12 cellular contexts compared by ENCODE assay signal in the genomic region with DNA sequence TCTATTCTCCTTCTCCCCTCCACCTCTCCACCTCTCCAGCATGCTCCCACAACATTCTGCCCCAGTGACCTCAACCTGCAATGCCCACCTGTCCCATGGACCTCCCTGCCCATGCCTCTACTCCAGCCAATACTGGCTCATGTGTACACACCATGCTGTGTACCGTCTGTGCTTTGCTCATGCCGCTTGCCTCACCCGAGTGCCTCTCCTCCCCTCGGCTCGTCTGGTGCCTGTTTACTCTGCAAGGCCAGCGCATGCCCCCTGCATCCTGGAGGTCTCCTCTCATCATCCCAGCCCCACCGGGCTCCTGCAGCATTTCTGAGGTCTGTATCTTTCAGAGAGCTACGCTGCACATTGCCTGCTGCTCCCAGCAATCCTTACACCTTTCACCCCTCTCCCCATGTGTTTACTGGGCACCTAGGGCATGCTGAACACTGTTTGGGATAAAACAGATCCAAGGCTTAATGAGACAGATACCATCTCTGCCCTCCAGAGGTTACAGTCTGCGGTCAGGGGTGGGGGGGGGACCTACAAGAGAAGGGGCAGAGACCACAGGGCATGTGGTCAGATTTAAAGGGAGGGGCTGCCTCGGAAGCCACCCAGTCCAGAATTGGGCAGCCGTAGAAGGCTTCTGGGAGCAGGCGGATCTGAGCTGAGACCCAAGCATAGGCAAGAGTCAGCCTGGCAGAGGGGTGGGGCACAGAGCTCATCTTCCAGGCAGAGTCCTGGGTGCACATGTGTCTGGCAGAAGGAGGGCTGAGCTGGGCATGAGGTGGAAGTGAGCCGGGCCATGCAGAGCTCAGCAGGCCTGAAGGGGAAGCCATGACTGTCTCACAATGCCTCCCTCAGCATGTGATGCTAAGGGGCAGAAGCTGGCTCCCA. TPM values are rescaled to one million over a fixed set of nuclear protein-coding genes. Genes with fewer than 3 reads are reported as not detected.
DNase-seq lines count a peak whose midpoint lies in the region; ATAC-seq and TF ChIP-seq lines count a peak whose summit lies in the region.
"Had no signal": no experiment of that assay in that cellular context is flagged by ENCODE, and none has a peak within 500 bp of the region (broad histone marks: within the 10 kb centered on the region; RNA-seq: fewer than 3 reads in every experiment).

No MANE protein-coding gene starts in this region.

- TF ChIP-seq POLR2A in right lobe of liver (IDR thresholded peaks at IDR 0.05) = no peak

- TF ChIP-seq CTCF in right lobe of liver (IDR thresholded peaks at IDR 0.05) (no peak), A673 (conservative IDR thresholded peaks at IDR 0.05; ENCODE audit: low read depth, low read length) (no peak)

- H3K4me1 ChIP-seq in right lobe of liver (no peaks in the 10 kb centered on the region), A673 (ENCODE audit: insufficient read depth, low read length, poor library complexity, severe bottlenecking) (no peaks in the 10 kb centered on the region)
- H3K4me1 ChIP-seq: Peyer's patch had no signal

- ATAC-seq in activated naive CD8-positive, alpha-beta T cell treated with anti-CD3 and anti-CD28 coated beads, Interleukin-2, amount 10 ng/mL, durations not matched to agents 7 days and 5 days (ENCODE audit: low read depth) = no peak
- ATAC-seq in right lobe of liver (peak; percentile 50 to 73 (median 70)), GM18519 (IDR thresholded peaks at IDR 0.05; ENCODE audit: low FRiP score, unreplicated experiment) (no peak)
- ATAC-seq in activated CD4-positive, CD25-positive, alpha-beta regulatory T cell treated with anti-CD3 and anti-CD28 coated beads, Interleukin-2, amount 50 U/mL, for 24 hours = no peak

- H3K27me3 Mint-ChIP-seq in activated naive CD8-positive, alpha-beta T cell treated with anti-CD3 and anti-CD28 coated beads, Interleukin-2, amount 10 ng/mL, durations not matched to agents 7 days and 5 days = peaks cover 4% of the 10 kb centered on the region
- no peaks in the 10 kb centered on the region for H3K27me3 Mint-ChIP-seq in activated naive CD8-positive, alpha-beta T cell treated with anti-CD3 and anti-CD28 coated beads for 36 hours

- H3K4me3 Mint-ChIP-seq in activated naive CD8-positive, alpha-beta T cell treated with anti-CD3 and anti-CD28 coated beads, Interleukin-2, amount 10 ng/mL, durations not matched to agents 7 days and 5 days = no peak overlapping the region
- no peak overlapping the region for H3K4me3 Mint-ChIP-seq in activated naive CD8-positive, alpha-beta T cell treated with anti-CD3 and anti-CD28 coated beads for 36 hours
- H3K4me3 Mint-ChIP-seq: endodermal cell had no signal

- POLR2A ChIA-PET in activated naive CD8-positive, alpha-beta T cell treated with anti-CD3 and anti-CD28 coated beads, Interleukin-2, amount 10 ng/mL, durations not matched to agents 7 days and 5 days (lab: Charles Lee) = no interaction called here
- POLR2A ChIA-PET in A673 (lab: Charles Lee; ENCODE audit: low non-redundant PET) = no interaction called here

- BruUV-seq in A673 (replicated peaks; lab: Mats Ljungman, UMichigan) = no TSS peak

- H3K36me3 Mint-ChIP-seq in activated naive CD8-positive, alpha-beta T cell treated with anti-CD3 and anti-CD28 coated beads, Interleukin-2, amount 10 ng/mL, durations not matched to agents 7 days and 5 days = no peaks in the 10 kb centered on the region
- no peaks in the 10 kb centered on the region for H3K36me3 Mint-ChIP-seq in activated naive CD8-positive, alpha-beta T cell treated with anti-CD3 and anti-CD28 coated beads for 36 hours

- 41% methylated on average over 8 of the region's 13 CpGs for WGBS in right lobe of liver (ENCODE audit: insufficient coverage, low coverage, low lambda C conversion rate, missing lambda C conversion rate)

- H3K27me3 ChIP-seq in right lobe of liver = no peaks in the 10 kb centered on the region
- no peaks in the 10 kb centered on the region for H3K27me3 ChIP-seq in A673 (replicated peaks; ENCODE audit: insufficient read depth, low read depth, low read length, poor library complexity)
- H3K27me3 ChIP-seq: Peyer's patch had no signal

- peaks cover 23% of the 10 kb centered on the region for H3K4me1 Mint-ChIP-seq in activated naive CD8-positive, alpha-beta T cell treated with anti-CD3 and anti-CD28 coated beads, Interleukin-2, amount 10 ng/mL, durations not matched to agents 7 days and 5 days
- peaks cover 21% of the 10 kb centered on the region for H3K4me1 Mint-ChIP-seq in activated naive CD8-positive, alpha-beta T cell treated with anti-CD3 and anti-CD28 coated beads for 36 hours

- CTCF ChIA-PET in A673 (lab: Charles Lee) = no interaction called here

- no peaks in the 10 kb centered on the region for H3K9me3 Mint-ChIP-seq in activated naive CD8-positive, alpha-beta T cell treated with anti-CD3 and anti-CD28 coated beads, Interleukin-2, amount 10 ng/mL, durations not matched to agents 7 days and 5 days
- H3K9me3 Mint-ChIP-seq in activated naive CD8-positive, alpha-beta T cell treated with anti-CD3 and anti-CD28 coated beads for 36 hours = peaks cover 1% of the 10 kb centered on the region

- intact Hi-C loops in right lobe of liver (cut with DNase I) (no loop called here), A673 (cut with micrococcal nuclease; ENCODE audit: unreplicated experiment) (no loop called here)

- H3K27ac Mint-ChIP-seq in activated naive CD8-positive, alpha-beta T cell treated with anti-CD3 and anti-CD28 coated beads, Interleukin-2, amount 10 ng/mL, durations not matched to agents 7 days and 5 days = peak overlapping the region; percentile 14
- H3K27ac Mint-ChIP-seq in activated naive CD8-positive, alpha-beta T cell treated with anti-CD3 and anti-CD28 coated beads for 36 hours = no peak overlapping the region
- H3K27ac Mint-ChIP-seq: endodermal cell had no signal

- no peak overlapping the region for H3K4me3 ChIP-seq in right lobe of liver
- H3K4me3 ChIP-seq in A673 (ENCODE audit: low read depth, low read length, poor library complexity, severe bottlenecking) = no peak overlapping the region
- H3K4me3 ChIP-seq: Peyer's patch had no signal

- no peak for DNase-seq in activated naive CD8-positive, alpha-beta T cell treated with anti-CD3 and anti-CD28 coated beads, Interleukin-2, amount 10 ng/mL, durations not matched to agents 7 days and 5 days
- DNase-seq in activated naive CD8-positive, alpha-beta T cell treated with anti-CD3 and anti-CD28 coated beads for 36 hours = no peak
- DNase-seq in anterior cingulate cortex (lab: John Stamatoyannopoulos, UW) (peak in 35 of 58 donors; percentile 10 to 72 (median 31)), right lobe of liver (peak in 1 of 3 donors; percentile 46), A673 (ENCODE audit: low spot score) (no peak), NCI-H2081 treated with DMSO at 0.1 percent for 48 hours (lab: John Stamatoyannopoulos, UW) (no peak)
- DNase-seq: activated CD8-positive, alpha-beta memory T cell treated with anti-CD3 and anti-CD28 coated beads, Interleukin-2, amount 50 U/mL, for 48 hours; endodermal cell; NCI-H1930; Peyer's patch had no signal

- no peak overlapping the region for H3K27ac ChIP-seq in right lobe of liver
- no peak overlapping the region for H3K27ac ChIP-seq in A673 (ENCODE audit: low read depth, low read length, poor library complexity, severe bottlenecking)
- H3K27ac ChIP-seq: Peyer's patch had no signal

- H3K9me3 ChIP-seq in right lobe of liver = no peaks in the 10 kb centered on the region
- no peaks in the 10 kb centered on the region for H3K9me3 ChIP-seq in A673 (ENCODE audit: low read depth, low read length, poor library complexity, severe bottlenecking)
- H3K9me3 ChIP-seq: Peyer's patch had no signal

- H3K36me3 ChIP-seq in right lobe of liver (no peaks in the 10 kb centered on the region), A673 (ENCODE audit: insufficient read depth, low read length, poor library complexity, severe bottlenecking) (no peaks in the 10 kb centered on the region)
- H3K36me3 ChIP-seq: Peyer's patch had no signal

RNA-seq across cellular contexts. Expression of gene PSAP, which starts 29.6 kb away (rescaled TPM):
- total RNA-seq in activated naive CD8-positive, alpha-beta T cell treated with anti-CD3 and anti-CD28 coated beads, Interleukin-2, amount 10 ng/mL, durations not matched to agents 7 days and 5 days = 100 to 1,000 TPM; 171 to 175 TPM
- total RNA-seq in activated naive CD8-positive, alpha-beta T cell treated with anti-CD3 and anti-CD28 coated beads for 36 hours = 10 to 100 TPM; 93.1 to 97.0 TPM
- 100 to 1,000 TPM; 520 to 743 (median 570) TPM for total RNA-seq in right lobe of liver
- 429 and 431 TPM in 2 replicates for total RNA-seq in A673 (2021)

Comparison
In these comparisons a context has a peak if more than half of its experiments do, and no peak if none do; other contexts are left out.
1. ATAC-seq: peak in right lobe of liver (4 of 4); none in activated naive CD8-positive, alpha-beta T cell treated with anti-CD3 and anti-CD28 coated beads, Interleukin-2, amount 10 ng/mL, durations not matched to agents 7 days and 5 days (single experiment), activated CD4-positive, CD25-positive, alpha-beta regulatory T cell treated with anti-CD3 and anti-CD28 coated beads, Interleukin-2, amount 50 U/mL, for 24 hours (0 of 2) and GM18519 (single experiment).
2. DNase-seq: peak in anterior cingulate cortex (35 of 58); none in activated naive CD8-positive, alpha-beta T cell treated with anti-CD3 and anti-CD28 coated beads, Interleukin-2, amount 10 ng/mL, durations not matched to agents 7 days and 5 days (single experiment), activated naive CD8-positive, alpha-beta T cell treated with anti-CD3 and anti-CD28 coated beads for 36 hours (single experiment), A673 (single experiment) and NCI-H2081 treated with DMSO at 0.1 percent for 48 hours (single experiment).